ENCODE assay signal across 8 cellular contexts in the genomic region with DNA sequence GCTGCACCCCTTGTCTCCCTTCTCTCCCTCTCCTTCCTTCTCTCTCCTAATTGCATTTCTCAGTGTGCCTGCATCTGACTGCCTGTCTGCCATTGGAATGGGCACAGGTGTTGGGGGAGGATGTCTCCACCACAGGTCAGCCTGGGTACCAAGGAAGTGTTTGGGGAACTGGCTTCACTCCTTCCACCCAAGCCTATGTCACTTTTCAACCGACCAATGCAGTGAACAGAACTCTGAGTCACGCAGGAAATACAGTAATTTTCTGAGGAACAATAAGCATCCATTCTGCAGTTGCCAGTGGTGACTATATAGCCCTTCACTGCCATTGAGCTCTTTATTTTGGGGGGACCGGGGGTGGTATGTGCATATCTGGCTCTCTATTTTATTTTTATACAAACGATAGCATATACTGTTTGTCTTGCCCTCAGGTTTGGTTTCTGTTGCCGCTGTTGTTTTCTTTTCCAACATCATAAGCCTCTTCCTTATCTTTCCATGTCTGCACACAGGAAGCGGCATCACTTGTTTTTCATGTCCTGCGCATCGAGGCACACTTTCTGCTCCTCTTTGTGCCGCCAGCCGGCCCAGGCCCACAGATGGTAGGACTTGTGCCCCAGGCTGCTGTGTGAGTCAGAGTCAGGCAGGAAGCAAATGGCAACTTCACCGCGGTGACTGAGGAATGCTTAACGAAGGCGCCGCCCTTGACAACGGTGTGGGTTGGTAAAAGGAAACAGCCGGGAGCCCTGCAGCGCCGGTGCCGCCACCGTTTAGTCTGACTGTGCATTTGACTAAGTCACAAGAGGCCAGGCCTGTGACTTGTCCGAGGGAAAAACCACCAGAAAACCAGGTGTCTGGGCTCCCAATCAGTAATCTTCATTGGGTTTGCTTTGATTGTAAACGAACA. TPM values are rescaled to one million over a fixed set of nuclear protein-coding genes. Genes with fewer than 3 reads are reported as not detected.
DNase-seq lines count a peak whose midpoint lies in the region; ATAC-seq and TF ChIP-seq lines count a peak whose summit lies in the region.

No MANE protein-coding gene starts in this region.

- no peaks in the 10 kb centered on the region for H3K36me3 Mint-ChIP-seq in activated CD8-positive, alpha-beta T cell treated with anti-CD3 and anti-CD28 coated beads for 36 hours (ENCODE audit: low read depth)

- peaks cover 14% of the 10 kb centered on the region for H3K4me1 Mint-ChIP-seq in activated CD8-positive, alpha-beta T cell treated with anti-CD3 and anti-CD28 coated beads for 36 hours (ENCODE audit: low read depth)

- intact Hi-C loops in activated CD8-positive, alpha-beta T cell treated with anti-CD3 and anti-CD28 coated beads for 36 hours (cut with micrococcal nuclease), result no loop called here

- peaks cover 1% of the 10 kb centered on the region for H3K9me3 Mint-ChIP-seq in activated CD8-positive, alpha-beta T cell treated with anti-CD3 and anti-CD28 coated beads for 36 hours

- TF ChIP-seq CTCF in GM12865 (IDR thresholded peaks at IDR 0.05; ENCODE audit: insufficient read depth, low read depth, low read length, missing control alignments), result no peak
- TF ChIP-seq CTCF in activated CD8-positive, alpha-beta T cell treated with anti-CD3 and anti-CD28 coated beads for 36 hours (IDR thresholded peaks at IDR 0.05), result no peak
- no peak for TF ChIP-seq CTCF in GM10266 (IDR thresholded peaks at IDR 0.05; ENCODE audit: control insufficient read depth, insufficient read depth, low read depth, missing control alignments)

- POLR2A ChIA-PET in activated CD8-positive, alpha-beta T cell treated with anti-CD3 and anti-CD28 coated beads for 36 hours (lab: Charles Lee), result interaction anchor here (0.6 kb wide), 1 partner anchor 29 kb away, joined by 4 read pairs; no protein-coding TSS in a partner anchor

- no peak overlapping the region for H3K4me3 ChIP-seq in GM12865 (ENCODE audit: low read depth, low read length)

- peaks cover 2% of the 10 kb centered on the region for H3K27me3 Mint-ChIP-seq in activated CD8-positive, alpha-beta T cell treated with anti-CD3 and anti-CD28 coated beads for 36 hours

- H3K27ac Mint-ChIP-seq in activated CD8-positive, alpha-beta T cell treated with anti-CD3 and anti-CD28 coated beads for 36 hours, result peak overlapping the region; percentile 84

- CTCF ChIA-PET in activated CD8-positive, alpha-beta T cell treated with anti-CD3 and anti-CD28 coated beads for 36 hours (lab: Charles Lee), result interaction anchor here (1.0 kb wide), 1 partner anchor 126 kb away, joined by 5 read pairs; no protein-coding TSS in a partner anchor

- peak overlapping the region; percentile 35 for H3K4me3 Mint-ChIP-seq in activated CD8-positive, alpha-beta T cell treated with anti-CD3 and anti-CD28 coated beads for 36 hours

- ATAC-seq in HG03103 (IDR thresholded peaks at IDR 0.05; ENCODE audit: low read depth, unreplicated experiment), result peak; percentile 74
- peak; percentile 96 for ATAC-seq in activated CD8-positive, alpha-beta T cell treated with anti-CD3 and anti-CD28 coated beads for 36 hours

- DNase-seq in GM12865 (ENCODE audit: low read depth) (peak; percentile 63), NCI-H510A treated with DMSO at 0.1 percent for 48 hours (lab: John Stamatoyannopoulos, UW) (peak; percentile 73), medulla oblongata (ENCODE audit: extremely low spot score) (peak; percentile 56), GM10266 (ENCODE audit: extremely low spot score) (no peak)
- peak; percentile 95 for DNase-seq in activated CD8-positive, alpha-beta T cell treated with anti-CD3 and anti-CD28 coated beads for 36 hours
- DNase-seq in effector CD4-positive, alpha-beta T cell, result peak; percentile 69
- peak; percentile 67 to 85 (median 73) for DNase-seq in stimulated activated CD4-positive, alpha-beta T cell treated with anti-CD3 and anti-CD28 coated beads, TNF-alpha, amount 100 ng/mL, for 48 hours (ENCODE audit: low read depth in 3 of 3)

RNA-seq across cellular contexts. Expression of a gene that starts 21.1 kb away (rescaled TPM):
- total RNA-seq in activated CD8-positive, alpha-beta T cell treated with anti-CD3 and anti-CD28 coated beads for 36 hours, result under 1 TPM; 0.32 to 0.36 TPM

RNA-seq across cellular contexts. Expression of a gene that starts 58.8 kb away (rescaled TPM):
- total RNA-seq in activated CD8-positive, alpha-beta T cell treated with anti-CD3 and anti-CD28 coated beads for 36 hours, result not detected
